In genomic region chr20:63740501-63741353, GRCh38 we compare ENCODE assay signal across 7 cellular contexts. TPM values are rescaled to one million over a fixed set of nuclear protein-coding genes. Genes with fewer than 3 reads are reported as not detected.
DNase-seq lines count a peak whose midpoint lies in the region; ATAC-seq and TF ChIP-seq lines count a peak whose summit lies in the region.

No MANE protein-coding gene starts in this region.

- DNase-seq in GDM1 (lab: John Stamatoyannopoulos, UW) = peak; percentile 58
- DNase-seq in KBM-7 = peak; percentile 89
- peak; percentile 94 for DNase-seq in RPMI7951 (ENCODE audit: low read depth)
- DNase-seq in body of pancreas = peak; percentile 94 to 98 (median 96)
- DNase-seq in hepatic stellate cell (ENCODE audit: low spot score) = peak; percentile 98
- peak; percentile 59 to 95 (median 72) for DNase-seq in posterior cingulate gyrus

- H3K27me3 ChIP-seq in body of pancreas = no peaks in the 10 kb centered on the region

- H3K9me3 ChIP-seq in body of pancreas = no peaks in the 10 kb centered on the region

- intact Hi-C loops in body of pancreas (cut with DNase I) = no loop called here
- intact Hi-C loops in posterior cingulate gyrus (cut with DNase I) = no loop called here

- peak overlapping the region; percentile 85 to 96 (median 89) for H3K27ac ChIP-seq in body of pancreas

- 0% methylated on average over 2 to 38 of the region's 44 CpGs for WGBS in body of pancreas, 2 donors

- peaks cover 0 to 2% of the 10 kb centered on the region in 2 donors for H3K36me3 ChIP-seq in body of pancreas (replicated peaks in 1 of 2; ENCODE audit: insufficient read depth in 1 of 2, low read depth in 2 of 2)

- peak; percentile 24 to 76 (median 67) for TF ChIP-seq POLR2A in body of pancreas (IDR thresholded peaks at IDR 0.05)

- TF ChIP-seq CTCF in body of pancreas (IDR thresholded peaks at IDR 0.05) = peak; percentile 11 to 67 (median 44)

- in situ Hi-C loops in KBM-7 (cut with MboI; ENCODE audit: low pct_unique_long_range_greater_than_20kb, low sequenced_read_pairs) = no loop called here

- peak overlapping the region; percentile 14 to 27 for H3K4me3 ChIP-seq in body of pancreas

- H3K4me1 ChIP-seq in body of pancreas = peaks cover 43% of the 10 kb centered on the region

- ATAC-seq in body of pancreas = peak; percentile 76
- ATAC-seq in HG03159 (IDR thresholded peaks at IDR 0.05; ENCODE audit: unreplicated experiment) = no peak

RNA-seq across cellular contexts. Expression of gene SLC2A4RG, which starts 1.2 kb away (rescaled TPM):
- 29.3 and 46.9 TPM in 2 replicates for total RNA-seq in RPMI7951 (2014; rRNA removed; shearing (Covaris generic))
- 10 to 100 TPM; 30.9 to 69.5 TPM for total RNA-seq in body of pancreas

RNA-seq across cellular contexts. Expression of gene LIME1, which starts 4.3 kb away (rescaled TPM):
- 0.72 and 4.4 TPM in 2 replicates for total RNA-seq in RPMI7951 (2014; rRNA removed; shearing (Covaris generic))
- 10 to 100 TPM in 1 of 2 donors, 1 to 10 TPM in 1; 4.9 to 14.0 TPM for total RNA-seq in body of pancreas

RNA-seq across cellular contexts. Expression of gene ZGPAT, which starts 32.9 kb away (rescaled TPM):
- total RNA-seq in RPMI7951 (2014; rRNA removed; shearing (Covaris generic)) = 8.3 and 28.5 TPM in 2 replicates
- 10 to 100 TPM; 16.6 to 53.1 TPM for total RNA-seq in body of pancreas

RNA-seq across cellular contexts. Expression of gene ARFRP1, which starts 33.0 kb away (rescaled TPM):
- total RNA-seq in RPMI7951 (2014; rRNA removed; shearing (Covaris generic)) = 38.8 and 69.0 TPM in 2 replicates
- total RNA-seq in body of pancreas = 10 to 100 TPM; 22.6 to 23.4 TPM

RNA-seq across cellular contexts. Expression of gene TNFRSF6B, which starts 44.3 kb away (rescaled TPM):
- 0.36 and 1.1 TPM in 2 replicates for total RNA-seq in RPMI7951 (2014; rRNA removed; shearing (Covaris generic))
- 10 to 100 TPM in 1 of 2 donors, 1 to 10 TPM in 1; 9.9 to 13.8 TPM for total RNA-seq in body of pancreas
